ENCODE assay signal across 1 cellular context in genomic region chr17:16215002-16215272, GRCh38.
TF ChIP-seq lines count a peak whose summit lies in the region.

No MANE protein-coding gene starts in this region.

TF ChIP-seq in SK-N-SH, 30 proteins besides CTCF, POLR2A, EP300 and RAD21 (continued from another document):
- TF ChIP-seq REST (IDR thresholded peaks at IDR 0.05; ENCODE audit: low read depth, low read length): no peak
- no peak for TF ChIP-seq IRF3 (IDR thresholded peaks at IDR 0.05; ENCODE audit: low read depth, low read length)
